Comparison of ENCODE assay signal across 22 cellular contexts in the genomic region with DNA sequence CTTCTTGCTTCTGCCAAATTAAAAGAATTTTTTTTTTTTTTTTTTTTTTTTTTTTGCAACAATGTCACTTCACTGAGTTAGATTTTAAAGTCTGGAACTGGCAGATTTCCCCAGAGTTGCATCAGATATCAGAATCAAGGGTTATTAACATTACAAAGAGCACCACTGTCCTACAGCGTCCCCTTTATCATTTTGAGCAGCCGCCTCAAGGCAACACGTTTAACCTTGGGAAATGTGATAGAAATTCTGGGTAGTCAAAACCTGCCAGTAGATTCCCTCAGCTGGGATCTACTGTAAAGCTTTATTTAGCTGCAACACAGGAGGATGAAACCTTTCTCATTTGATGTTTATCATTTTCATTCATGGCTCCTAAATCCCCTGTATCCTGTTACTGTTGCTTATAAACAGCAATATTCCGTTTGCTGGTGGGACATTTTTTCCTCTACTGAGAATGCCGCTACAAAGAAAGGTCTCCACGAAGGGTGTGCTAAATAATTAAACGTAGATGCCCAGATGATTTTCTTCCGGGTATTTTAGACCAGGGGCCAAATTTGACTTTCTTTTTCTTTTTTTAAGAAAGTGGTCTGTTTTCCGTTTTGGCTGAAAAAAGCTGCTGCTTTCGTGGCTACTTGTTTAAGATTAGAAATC.
"Had no signal": no experiment of that assay in that cellular context is flagged by ENCODE, and none has a peak within 500 bp of the region (broad histone marks: within the 10 kb centered on the region; RNA-seq: fewer than 3 reads in every experiment).

No MANE protein-coding gene starts in this region.

- H3K4me3 ChIP-seq: hepatocyte, left ventricle myocardium inferior, pancreas, upper lobe of right lung had no signal

- H3K36me3 ChIP-seq: left ventricle myocardium inferior, pancreas, upper lobe of right lung had no signal

- H3K36me3 Mint-ChIP-seq: activated CD8-positive, alpha-beta memory T cell treated with anti-CD3 and anti-CD28 coated beads, Interleukin-2, amount 10 ng/mL, durations not matched to agents 7 days and 5 days; activated naive CD8-positive, alpha-beta T cell; brain had no signal

- DNase-seq: activated CD4-positive, alpha-beta T cell treated with anti-CD3 and anti-CD28 coated beads for 1 hour; activated CD4-positive, alpha-beta T cell treated with anti-CD3 and anti-CD28 coated beads, Interleukin-2, amount 50 U/mL, for 48 hours; activated CD8-positive, alpha-beta memory T cell treated with anti-CD3 and anti-CD28 coated beads, Interleukin-2, amount 10 ng/mL, durations not matched to agents 7 days and 5 days; activated effector memory CD4-positive, alpha-beta T cell treated with anti-CD3 and anti-CD28 coated beads, Interleukin-2, amount 50 U/mL, for 16 hours; activated T-cell treated with anti-CD3 and anti-CD28 coated beads, Interleukin-2, amount 50 U/mL, for 24 hours; amygdala; cortex of kidney; effector CD8-positive, alpha-beta T cell; kidney; left ventricle myocardium inferior; mesenchymal stem cell; pancreas; stimulated activated CD4-positive, alpha-beta T cell treated with anti-CD3 and anti-CD28 coated beads, Interleukin-4, amount 100 ng/mL, for 1 hour; stimulated activated CD8-positive, alpha-beta memory T cell treated with anti-CD3 and anti-CD28 coated beads, Interleukin-4, amount 100 ng/mL, for 48 hours; stimulated activated naive CD8-positive, alpha-beta T cell treated with anti-CD3 and anti-CD28 coated beads, Interleukin-15, Interleukin-2, amounts not matched to agents 100 U/mL and 50 U/mL, for 24 hours; upper lobe of right lung had no signal

- H3K4me1 Mint-ChIP-seq: activated CD8-positive, alpha-beta memory T cell treated with anti-CD3 and anti-CD28 coated beads, Interleukin-2, amount 10 ng/mL, durations not matched to agents 7 days and 5 days; central memory CD8-positive, alpha-beta T cell had no signal

- H3K27me3 Mint-ChIP-seq: activated CD8-positive, alpha-beta memory T cell treated with anti-CD3 and anti-CD28 coated beads, Interleukin-2, amount 10 ng/mL, durations not matched to agents 7 days and 5 days; activated naive CD8-positive, alpha-beta T cell; activated T-cell treated with anti-CD3 and anti-CD28 coated beads, Interleukin-2, amount 50 U/mL, for 24 hours; central memory CD8-positive, alpha-beta T cell had no signal

- H2AFZ ChIP-seq: hepatocyte had no signal

- H3K4me1 ChIP-seq: left ventricle myocardium inferior, pancreas, upper lobe of right lung had no signal

- H3K9me3 ChIP-seq: left ventricle myocardium inferior, pancreas, upper lobe of right lung had no signal

- H3K9me3 Mint-ChIP-seq: activated T-cell treated with anti-CD3 and anti-CD28 coated beads, Interleukin-2, amount 50 U/mL, for 24 hours; T-helper 2 cell treated with Interferon-gamma antibody and Interleukin-4, amounts not matched to agents 5 μg/mL and 100 μg/mL, for 36 hours had no signal

- H3K79me2 ChIP-seq: hepatocyte had no signal

- ATAC-seq: activated CD8-positive, alpha-beta memory T cell treated with anti-CD3 and anti-CD28 coated beads, Interleukin-2, amount 10 ng/mL, durations not matched to agents 7 days and 5 days; pancreas; stimulated activated naive CD8-positive, alpha-beta T cell treated with anti-CD3 and anti-CD28 coated beads, Interleukin-15, Interleukin-2, amounts not matched to agents 100 U/mL and 50 U/mL, for 24 hours; upper lobe of right lung had no signal

- H3K4me2 ChIP-seq: hepatocyte had no signal

- H3K4me3 Mint-ChIP-seq: activated CD8-positive, alpha-beta memory T cell treated with anti-CD3 and anti-CD28 coated beads, Interleukin-2, amount 10 ng/mL, durations not matched to agents 7 days and 5 days; activated naive CD8-positive, alpha-beta T cell; activated T-cell treated with anti-CD3 and anti-CD28 coated beads, Interleukin-2, amount 50 U/mL, for 24 hours; central memory CD8-positive, alpha-beta T cell; T-helper 2 cell treated with Interferon-gamma antibody and Interleukin-4, amounts not matched to agents 5 μg/mL and 100 μg/mL, for 36 hours had no signal

- H3K27ac Mint-ChIP-seq: activated CD8-positive, alpha-beta memory T cell treated with anti-CD3 and anti-CD28 coated beads, Interleukin-2, amount 10 ng/mL, durations not matched to agents 7 days and 5 days; activated naive CD8-positive, alpha-beta T cell; activated T-cell treated with anti-CD3 and anti-CD28 coated beads, Interleukin-2, amount 50 U/mL, for 24 hours; T-helper 2 cell treated with Interferon-gamma antibody and Interleukin-4, amounts not matched to agents 5 μg/mL and 100 μg/mL, for 36 hours had no signal

- H3K27ac ChIP-seq: epithelial cell of prostate, hepatocyte, left ventricle myocardium inferior, pancreas, upper lobe of right lung had no signal

- H3K27me3 ChIP-seq: upper lobe of right lung had no signal
